In the genomic region with DNA sequence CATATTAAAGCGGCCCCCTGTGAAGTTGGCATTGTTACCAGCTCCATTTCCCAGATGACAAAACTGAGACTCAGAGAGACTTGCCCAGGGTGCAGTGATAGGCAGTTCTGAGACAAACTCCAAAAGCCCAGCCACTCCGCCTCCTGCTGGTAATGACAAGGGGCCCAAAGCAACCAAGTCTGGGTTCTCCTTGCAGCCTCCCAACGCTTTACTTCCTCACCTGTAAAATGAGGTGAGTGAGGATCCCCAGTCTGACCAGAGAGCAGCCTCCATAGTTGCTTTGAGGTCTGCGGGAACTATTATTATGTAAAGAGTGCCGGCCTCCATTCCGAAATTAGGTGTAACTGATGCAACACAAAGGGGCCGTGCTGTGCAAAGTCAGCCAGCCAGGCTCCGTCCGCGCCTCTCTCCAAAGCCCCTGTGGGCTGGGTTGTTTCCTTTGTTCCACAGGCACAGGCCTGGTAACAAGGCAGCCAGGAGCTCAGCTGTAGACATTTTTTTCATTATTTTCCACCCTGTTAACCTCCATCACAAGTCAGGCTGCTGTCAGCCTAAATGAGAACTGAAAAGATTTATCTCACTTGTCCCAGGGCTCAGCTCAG, we compare ENCODE assay signal across 1 cellular context.
A peak's percentile ranks its signal among the peaks of the same experiment; 100 is the strongest.
TF ChIP-seq lines count a peak whose summit lies in the region.

No MANE protein-coding gene starts in this region.

TF ChIP-seq in WTC11, 78 proteins besides CTCF, POLR2A, EP300 and RAD21 (continued from another document):
- TF ChIP-seq AFF4 (CRISPR knock-in tag; IDR thresholded peaks at IDR 0.05; ENCODE audit: borderline replicate concordance) (no peak), MXD4 (CRISPR knock-in tag; IDR thresholded peaks at IDR 0.05; ENCODE audit: borderline replicate concordance) (peak; percentile 13; the same call in 1 of the 2 replicates), MYBL2 (CRISPR knock-in tag; IDR thresholded peaks at IDR 0.05) (no peak), TEAD1 (CRISPR knock-in tag; IDR thresholded peaks at IDR 0.05) (peak; percentile 51; the same call in 1 of the 2 replicates), FOXK1 (CRISPR knock-in tag; IDR thresholded peaks at IDR 0.05) (peak; percentile 58), ZNF232 (CRISPR knock-in tag; IDR thresholded peaks at IDR 0.05) (no peak), ZNF396 (CRISPR knock-in tag; IDR thresholded peaks at IDR 0.05; ENCODE audit: borderline replicate concordance) (no peak)
- TF ChIP-seq, protein P1, sequence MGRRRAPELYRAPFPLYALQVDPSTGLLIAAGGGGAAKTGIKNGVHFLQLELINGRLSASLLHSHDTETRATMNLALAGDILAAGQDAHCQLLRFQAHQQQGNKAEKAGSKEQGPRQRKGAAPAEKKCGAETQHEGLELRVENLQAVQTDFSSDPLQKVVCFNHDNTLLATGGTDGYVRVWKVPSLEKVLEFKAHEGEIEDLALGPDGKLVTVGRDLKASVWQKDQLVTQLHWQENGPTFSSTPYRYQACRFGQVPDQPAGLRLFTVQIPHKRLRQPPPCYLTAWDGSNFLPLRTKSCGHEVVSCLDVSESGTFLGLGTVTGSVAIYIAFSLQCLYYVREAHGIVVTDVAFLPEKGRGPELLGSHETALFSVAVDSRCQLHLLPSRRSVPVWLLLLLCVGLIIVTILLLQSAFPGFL (CRISPR knock-in tag; IDR thresholded peaks at IDR 0.05; ENCODE audit: borderline replicate concordance): no peak
- TF ChIP-seq, protein P2, sequence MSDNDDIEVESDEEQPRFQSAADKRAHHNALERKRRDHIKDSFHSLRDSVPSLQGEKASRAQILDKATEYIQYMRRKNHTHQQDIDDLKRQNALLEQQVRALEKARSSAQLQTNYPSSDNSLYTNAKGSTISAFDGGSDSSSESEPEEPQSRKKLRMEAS (CRISPR knock-in tag; IDR thresholded peaks at IDR 0.05): peak; percentile 62
